Comparison of ENCODE assay signal across 24 cellular contexts in genomic region chr2:225226441-225226840, GRCh38.
DNase-seq lines count a peak whose midpoint lies in the region; ATAC-seq, FAIRE-seq and TF ChIP-seq lines count a peak whose summit lies in the region.
"Had no signal": no experiment of that assay in that cellular context is flagged by ENCODE, and none has a peak within 500 bp of the region (broad histone marks: within the 10 kb centered on the region; RNA-seq: fewer than 3 reads in every experiment).

No MANE protein-coding gene starts in this region.

- intact Hi-C loops in PC-9 (cut with micrococcal nuclease; ENCODE audit: unreplicated experiment), result no loop called here

- H3K27me3 Mint-ChIP-seq in GM23338 (ENCODE audit: insufficient read depth, low read depth, poor library complexity) (peaks cover 3% of the 10 kb centered on the region), progenitor cell of endocrine pancreas (no peaks in the 10 kb centered on the region)
- H3K27me3 Mint-ChIP-seq: CD4-positive, CD25-positive, alpha-beta regulatory T cell had no signal

- H4K20me1 ChIP-seq in GM23338 (replicated peaks; ENCODE audit: insufficient read depth) (no peaks in the 10 kb centered on the region), PC-9 (ENCODE audit: insufficient read depth) (no peaks in the 10 kb centered on the region)
- H4K20me1 ChIP-seq: BLaER1 had no signal

- H3K79me2 ChIP-seq in GM23338 (replicated peaks; ENCODE audit: insufficient read depth) (no peaks in the 10 kb centered on the region), PC-9 (ENCODE audit: low read depth) (no peaks in the 10 kb centered on the region)

- no peak for ATAC-seq in A549
- ATAC-seq in GM23338, result no peak
- ATAC-seq: CD8-positive, alpha-beta T cell had no signal

- H3K36me3 Mint-ChIP-seq in GM23338 (ENCODE audit: low read depth), result no peaks in the 10 kb centered on the region
- H3K36me3 Mint-ChIP-seq in progenitor cell of endocrine pancreas (ENCODE audit: insufficient read depth), result no peaks in the 10 kb centered on the region
- H3K36me3 Mint-ChIP-seq: CD4-positive, CD25-positive, alpha-beta regulatory T cell; CD8-positive, alpha-beta T cell had no signal

- H3K4me1 Mint-ChIP-seq in GM23338, result peaks cover 2% of the 10 kb centered on the region; the same call in 1 of the 3 replicates
- H3K4me1 Mint-ChIP-seq in progenitor cell of endocrine pancreas (ENCODE audit: low read depth), result peaks cover 3% of the 10 kb centered on the region
- H3K4me1 Mint-ChIP-seq: B cell had no signal

- H3K4me2 ChIP-seq in A549 (no peak overlapping the region), GM23338 (no peak overlapping the region), PC-9 (peak overlapping the region; percentile 6)
- H3K4me2 ChIP-seq: BLaER1 had no signal

- DNase-seq in A549 (ENCODE audit: low read depth in 1 of 2, low spot score in 1 of 2), result no peak
- no peak for DNase-seq in GM23338 (ENCODE audit: low spot score)
- no peak for DNase-seq in PC-9
- DNase-seq in progenitor cell of endocrine pancreas (ENCODE audit: low spot score, unreplicated experiment), result no peak
- DNase-seq in putamen (ENCODE audit: low spot score), result no peak
- no peak for DNase-seq in GM12891 (ENCODE audit: insufficient read length, low spot score)
- DNase-seq: 8988T; Caco-2; CD4-positive, CD25-positive, alpha-beta regulatory T cell; CD8-positive, alpha-beta T cell; DMS 273 treated with DMSO at 0.1 percent for 48 hours; DMS79; EL; GDM1; GOT3; HFFc6 had no signal

- no peaks in the 10 kb centered on the region for H3K4me1 ChIP-seq in A549
- H3K4me1 ChIP-seq in GM23338 (ENCODE audit: insufficient read depth), result no peaks in the 10 kb centered on the region
- H3K4me1 ChIP-seq in PC-9 (replicated peaks; ENCODE audit: insufficient read depth), result no peaks in the 10 kb centered on the region
- H3K4me1 ChIP-seq: BLaER1, Caco-2, HAP-1 had no signal

- H3F3A ChIP-seq in GM23338 (replicated peaks; ENCODE audit: low read depth), result no peaks in the 10 kb centered on the region
- no peaks in the 10 kb centered on the region for H3F3A ChIP-seq in PC-9 (ENCODE audit: insufficient read depth, low read depth)

- H3K36me3 ChIP-seq in GM23338 (ENCODE audit: insufficient read depth) (no peaks in the 10 kb centered on the region), PC-9 (ENCODE audit: low read depth) (no peaks in the 10 kb centered on the region)
- H3K36me3 ChIP-seq: BLaER1, HAP-1 had no signal

- CTCF ChIA-PET in A549 (lab: Yijun Ruan, JAX), result no interaction called here
- CTCF ChIA-PET in PC-9 (lab: Charles Lee), result interaction anchor here (0.6 kb wide), 1 partner anchor 822 kb away, joined by 3 read pairs; no protein-coding TSS in a partner anchor

- no peaks in the 10 kb centered on the region for H3K9me2 ChIP-seq in GM23338 (ENCODE audit: insufficient read depth)
- H3K9me2 ChIP-seq in PC-9 (ENCODE audit: insufficient read depth), result no peaks in the 10 kb centered on the region

- H2AFZ ChIP-seq in GM23338 (no peak overlapping the region), PC-9 (peak overlapping the region; percentile 10; the same call in 1 of the 2 replicates)

- no peak for TF ChIP-seq CTCF in A549 (IDR thresholded peaks at IDR 0.05)
- no peak for TF ChIP-seq CTCF in GM23338 (conservative IDR thresholded peaks at IDR 0.05; ENCODE audit: low read depth in 2 of 2)
- no peak for TF ChIP-seq CTCF in PC-9 (conservative IDR thresholded peaks at IDR 0.05)
- TF ChIP-seq CTCF in progenitor cell of endocrine pancreas (IDR thresholded peaks at IDR 0.05; ENCODE audit: unreplicated experiment), result no peak

- POLR2A ChIA-PET in A549 (lab: Yijun Ruan, JAX), result no interaction called here
- POLR2A ChIA-PET in PC-9 (lab: Charles Lee; ENCODE audit: unreplicated experiment), result no interaction called here

- FAIRE-seq in A549 (lab: Jason Lieb, UNC) (no peak), GM12891 (lab: Jason Lieb, UNC) (no peak)
- FAIRE-seq: D721Med, GM12878, GM18507, H54 had no signal

- H3K9me3 Mint-ChIP-seq in GM23338 (no peaks in the 10 kb centered on the region; the same call in 2 of the 3 replicates), progenitor cell of endocrine pancreas (ENCODE audit: low read depth) (no peaks in the 10 kb centered on the region)
- H3K9me3 Mint-ChIP-seq: CD4-positive, CD25-positive, alpha-beta regulatory T cell; CD8-positive, alpha-beta T cell; HFFc6 had no signal

- no peak overlapping the region for H3K4me3 Mint-ChIP-seq in GM23338
- H3K4me3 Mint-ChIP-seq in progenitor cell of endocrine pancreas (ENCODE audit: low read depth), result no peak overlapping the region
- H3K4me3 Mint-ChIP-seq: B cell; CD4-positive, CD25-positive, alpha-beta regulatory T cell; CD8-positive, alpha-beta T cell; HFFc6 had no signal

- H3K9me3 ChIP-seq in A549, result no peaks in the 10 kb centered on the region
- no peaks in the 10 kb centered on the region for H3K9me3 ChIP-seq in PC-9 (ENCODE audit: insufficient read depth, low read depth)
- H3K9me3 ChIP-seq: BLaER1, Caco-2, HAP-1 had no signal

- BruUV-seq in PC-9 (replicated peaks; lab: Mats Ljungman, UMichigan), result no TSS peak

- peak overlapping the region; percentile 78 for H3K27ac Mint-ChIP-seq in GM23338
- no peak overlapping the region for H3K27ac Mint-ChIP-seq in progenitor cell of endocrine pancreas
- H3K27ac Mint-ChIP-seq: B cell; CD4-positive, CD25-positive, alpha-beta regulatory T cell; CD8-positive, alpha-beta T cell; HFFc6 had no signal

- H3K4me3 ChIP-seq in A549 (no peak overlapping the region), GM23338 (no peak overlapping the region), PC-9 (no peak overlapping the region)
- H3K4me3 ChIP-seq: BLaER1, GM12878, HAP-1 had no signal

- H3K27me3 ChIP-seq in GM23338 (ENCODE audit: insufficient read depth) (no peaks in the 10 kb centered on the region), PC-9 (ENCODE audit: insufficient read depth, low read depth) (no peaks in the 10 kb centered on the region)
- H3K27me3 ChIP-seq: BLaER1 had no signal

- WGBS in A549 (ENCODE audit: missing lambda C conversion rate), result 87% methylated on average over 4 of the region's 4 CpGs

- TF ChIP-seq RAD21 in A549 (conservative IDR thresholded peaks at IDR 0.05 in 1 of 2, IDR thresholded peaks at IDR 0.05 in 1 of 2), result no peak

- no peak for TF ChIP-seq EP300 in A549 (IDR thresholded peaks at IDR 0.05)

- no peak overlapping the region for H3K27ac ChIP-seq in A549
- H3K27ac ChIP-seq in GM23338 (ENCODE audit: low read depth), result no peak overlapping the region
- no peak overlapping the region for H3K27ac ChIP-seq in PC-9
- H3K27ac ChIP-seq: BLaER1, C4-2B had no signal

- no peak for TF ChIP-seq POLR2A in A549 (IDR thresholded peaks at IDR 0.05; ENCODE audit: low read length)
- TF ChIP-seq POLR2A in GM12891 (IDR thresholded peaks at IDR 0.05; ENCODE audit: low read depth, low read length), result no peak

TF ChIP-seq in A549, 52 proteins besides CTCF, POLR2A, EP300 and RAD21:
- TF ChIP-seq MAFK (IDR thresholded peaks at IDR 0.05; ENCODE audit: partially characterized antibody) (peak; percentile 86), RFX5 (IDR thresholded peaks at IDR 0.05) (no peak), HDAC2 (IDR thresholded peaks at IDR 0.05) (no peak), NFE2L2 (conservative IDR thresholded peaks at IDR 0.05; ENCODE audit: low read length) (peak; percentile 47; the same call in 1 of the 2 replicates)

TF ChIP-seq in GM23338, 12 proteins besides CTCF, POLR2A, EP300 and RAD21 (continues in another document):
- no peak for TF ChIP-seq JUNB (IDR thresholded peaks at IDR 0.05; ENCODE audit: unreplicated experiment)

TF ChIP-seq in GM12891, 5 proteins besides CTCF, POLR2A, EP300 and RAD21:
- no peak for TF ChIP-seq SPI1 (IDR thresholded peaks at IDR 0.05; ENCODE audit: low read depth, low read length)
- no peak for TF ChIP-seq POLR2AphosphoS5 (IDR thresholded peaks at IDR 0.05; ENCODE audit: low read depth, low read length)
- no peak for TF ChIP-seq TAF1 (IDR thresholded peaks at IDR 0.05; ENCODE audit: low read depth, low read length)
- no peak for TF ChIP-seq PAX5 (IDR thresholded peaks at IDR 0.05; ENCODE audit: insufficient read depth, low read length, severe bottlenecking)
- TF ChIP-seq POU2F2 (IDR thresholded peaks at IDR 0.05; ENCODE audit: low read depth, low read length), result no peak
